6 cellular contexts compared by ENCODE assay signal in genomic region chr4:119672938-119673337, GRCh38.
"Had no signal": no experiment of that assay in that cellular context is flagged by ENCODE, and none has a peak within 500 bp of the region (broad histone marks: within the 10 kb centered on the region; RNA-seq: fewer than 3 reads in every experiment).

No MANE protein-coding gene starts in this region.

- H3K4me3 Mint-ChIP-seq: H9 had no signal

- H3K9me3 Mint-ChIP-seq: H9 had no signal

- FAIRE-seq: HTR-8/SVneo, K562 had no signal

- ATAC-seq: K562 had no signal

- H2AFZ ChIP-seq: GM23248 had no signal

- DNase-seq: GM23248, H9, HCEC 1CT, IMR-90 had no signal

- H3K9ac ChIP-seq: GM23248 had no signal

- H3K4me3 ChIP-seq: GM23248, K562 had no signal

- H3K27ac ChIP-seq: GM23248 had no signal
